ENCODE assay signal across 8 cellular contexts in genomic region chr15:75844629-75845390, GRCh38. TPM values are rescaled to one million over a fixed set of nuclear protein-coding genes. Genes with fewer than 3 reads are reported as not detected.
DNase-seq lines count a peak whose midpoint lies in the region; ATAC-seq and TF ChIP-seq lines count a peak whose summit lies in the region.

No MANE protein-coding gene starts in this region.

- H3K4me1 ChIP-seq in DND-41 (ENCODE audit: insufficient read depth, low read length) (peaks cover 48% of the 10 kb centered on the region), PC-9 (replicated peaks; ENCODE audit: insufficient read depth) (peaks cover 13% of the 10 kb centered on the region), neuronal stem cell (ENCODE audit: control insufficient read depth in 2 of 2, insufficient read depth in 1 of 2, low read depth in 1 of 2, low read length in 2 of 2) (peaks cover 7 to 9% of the 10 kb centered on the region in 2 donors)

- H3K4me3 ChIP-seq in DND-41 (ENCODE audit: low read depth in 1 of 2, low read length in 2 of 2) (peak overlapping the region; percentile 96 to 97), PC-9 (peak overlapping the region; percentile 83), neuronal stem cell (ENCODE audit: low read length in 2 of 2) (peak overlapping the region; percentile 88 to 90)

- H3K36me3 ChIP-seq in DND-41 (ENCODE audit: insufficient read depth, low read length) (peaks cover 9% of the 10 kb centered on the region), PC-9 (ENCODE audit: low read depth) (no peaks in the 10 kb centered on the region), neuronal stem cell (replicated peaks in 1 of 2; ENCODE audit: control insufficient read depth in 2 of 2, insufficient read depth in 2 of 2, low read length in 2 of 2) (peaks cover 0 to 24% of the 10 kb centered on the region in 2 donors)

- H3K4me1 Mint-ChIP-seq in effector memory CD8-positive, alpha-beta T cell (ENCODE audit: low read depth in 2 of 2) = peaks cover 31 to 56% of the 10 kb centered on the region in 2 donors

- H2BK5ac ChIP-seq in neuronal stem cell (ENCODE audit: low read length) = no peak overlapping the region

- H3K4ac ChIP-seq in neuronal stem cell (ENCODE audit: low read length) = no peak overlapping the region

- CTCF ChIA-PET in PC-9 (lab: Charles Lee) = no interaction called here

- no CpG with 5 or more reads among the region's 14 CpGs for WGBS in neuronal stem cell (ENCODE audit: extremely low coverage in 2 of 2, insufficient read length in 2 of 2, insufficient replicate concordance in 1 of 2), 2 donors

- no peaks in the 10 kb centered on the region for H3K9me3 ChIP-seq in DND-41 (ENCODE audit: insufficient read depth, low read length, severe bottlenecking)
- H3K9me3 ChIP-seq in PC-9 (ENCODE audit: insufficient read depth, low read depth) = no peaks in the 10 kb centered on the region
- no peaks in the 10 kb centered on the region for H3K9me3 ChIP-seq in neuronal stem cell (replicated peaks in 1 of 2; ENCODE audit: control insufficient read depth in 2 of 2, insufficient read depth in 1 of 2, low read depth in 1 of 2, low read length in 2 of 2)

- POLR2A ChIA-PET in PC-9 (lab: Charles Lee; ENCODE audit: unreplicated experiment) = no interaction called here

- peaks cover 17% of the 10 kb centered on the region for H3K27me3 ChIP-seq in DND-41 (ENCODE audit: insufficient read depth, low read length, poor library complexity)
- H3K27me3 ChIP-seq in PC-9 (ENCODE audit: insufficient read depth, low read depth) = no peaks in the 10 kb centered on the region
- H3K27me3 ChIP-seq in neuronal stem cell (ENCODE audit: control insufficient read depth in 3 of 3, insufficient read depth in 3 of 3, low read depth in 1 of 3, low read length in 3 of 3) = peaks cover 0 to 11% (median 4%) of the 10 kb centered on the region in 3 experiments

- H4K91ac ChIP-seq in neuronal stem cell (ENCODE audit: low read depth, low read length, poor library complexity) = no peak overlapping the region

- no peak overlapping the region for H2BK12ac ChIP-seq in neuronal stem cell (ENCODE audit: low read length)

- no peaks in the 10 kb centered on the region for H3K9me3 Mint-ChIP-seq in effector memory CD8-positive, alpha-beta T cell

- H4K8ac ChIP-seq in neuronal stem cell (ENCODE audit: low read depth, low read length) = no peak overlapping the region

- H3K4me2 ChIP-seq in DND-41 (ENCODE audit: insufficient read depth, low read length) = peak overlapping the region; percentile 97
- peak overlapping the region; percentile 97 for H3K4me2 ChIP-seq in PC-9
- peak overlapping the region; percentile 82 for H3K4me2 ChIP-seq in neuronal stem cell (ENCODE audit: insufficient read depth, low read length, poor library complexity, severe bottlenecking)

- H3K18ac ChIP-seq in neuronal stem cell (ENCODE audit: low read length) = no peak overlapping the region

- H3F3A ChIP-seq in PC-9 (ENCODE audit: insufficient read depth, low read depth) = peaks cover 8% of the 10 kb centered on the region; the same call in 1 of the 2 replicates

- H3K23ac ChIP-seq in neuronal stem cell (ENCODE audit: low read depth, low read length, poor library complexity) = no peak overlapping the region

- no peaks in the 10 kb centered on the region for H3K79me1 ChIP-seq in neuronal stem cell (ENCODE audit: low read depth, low read length)

- BruUV-seq in PC-9 (replicated peaks; lab: Mats Ljungman, UMichigan) = no TSS peak

- H2AFZ ChIP-seq in DND-41 (ENCODE audit: low read depth, low read length) = peak overlapping the region; percentile 55; the same call in 1 of the 2 replicates
- peak overlapping the region; percentile 93 for H2AFZ ChIP-seq in PC-9
- peak overlapping the region; percentile 96 for H2AFZ ChIP-seq in neuronal stem cell (ENCODE audit: low read length)

- H2BK15ac ChIP-seq in neuronal stem cell (ENCODE audit: low read length) = no peak overlapping the region

- DNase-seq in DND-41 = peak; percentile 20
- no peak for DNase-seq in PC-9
- no peak for DNase-seq in effector memory CD8-positive, alpha-beta T cell
- no peak for DNase-seq in neuronal stem cell (ENCODE audit: low spot score)
- no peak for DNase-seq in KG1 (lab: John Stamatoyannopoulos, UW)
- DNase-seq in NCI-H524 treated with DMSO at 0.1 percent for 48 hours (lab: John Stamatoyannopoulos, UW) = no peak

- H2BK120ac ChIP-seq in neuronal stem cell (ENCODE audit: low read depth, low read length) = no peak overlapping the region

- H3K27ac Mint-ChIP-seq in effector memory CD8-positive, alpha-beta T cell = peak overlapping the region; percentile 39 to 90

- peak overlapping the region; percentile 91 to 95 for H3K4me3 Mint-ChIP-seq in effector memory CD8-positive, alpha-beta T cell

- TF ChIP-seq CTCF in DND-41 (IDR thresholded peaks at IDR 0.05; ENCODE audit: borderline replicate concordance, extremely low read depth, low read length, poor library complexity, severe bottlenecking) = no peak
- no peak for TF ChIP-seq CTCF in PC-9 (conservative IDR thresholded peaks at IDR 0.05)

- H3K14ac ChIP-seq in neuronal stem cell (ENCODE audit: low read length) = no peak overlapping the region

- no peak overlapping the region for H2AK5ac ChIP-seq in neuronal stem cell (ENCODE audit: low read depth, low read length)

- H3K27ac ChIP-seq in DND-41 (ENCODE audit: low read length) = peak overlapping the region; percentile 37; the same call in 1 of the 2 replicates
- no peak overlapping the region for H3K27ac ChIP-seq in PC-9
- no peak overlapping the region for H3K27ac ChIP-seq in neuronal stem cell (replicated peaks; ENCODE audit: low read length)

- peaks cover 39% of the 10 kb centered on the region for H4K20me1 ChIP-seq in DND-41 (ENCODE audit: insufficient read depth, low read length)
- H4K20me1 ChIP-seq in PC-9 (ENCODE audit: insufficient read depth) = no peaks in the 10 kb centered on the region

- intact Hi-C loops in PC-9 (cut with micrococcal nuclease; ENCODE audit: unreplicated experiment) = no loop called here

- ATAC-seq in DND-41 (ENCODE audit: insufficient read depth, low read depth) (no peak), GM19324 (IDR thresholded peaks at IDR 0.05; ENCODE audit: low FRiP score, unreplicated experiment) (no peak), HG02840 (IDR thresholded peaks at IDR 0.05; ENCODE audit: low FRiP score, unreplicated experiment) (no peak)
- no peak for ATAC-seq in effector memory CD8-positive, alpha-beta T cell (replicated peaks)

- H3K27me3 Mint-ChIP-seq in effector memory CD8-positive, alpha-beta T cell = no peaks in the 10 kb centered on the region

- H3K9ac ChIP-seq in DND-41 (ENCODE audit: low read depth, low read length) = peak overlapping the region; percentile 75
- no peak overlapping the region for H3K9ac ChIP-seq in neuronal stem cell (ENCODE audit: low read depth, low read length, poor library complexity)

- H3K79me2 ChIP-seq in DND-41 (ENCODE audit: insufficient read depth, low read length) (peaks cover 58% of the 10 kb centered on the region), PC-9 (ENCODE audit: low read depth) (peaks cover 52% of the 10 kb centered on the region)

- peaks cover 12% of the 10 kb centered on the region for H3K36me3 Mint-ChIP-seq in effector memory CD8-positive, alpha-beta T cell (ENCODE audit: insufficient read depth)

- no peaks in the 10 kb centered on the region for H3K9me2 ChIP-seq in PC-9 (ENCODE audit: insufficient read depth)

RNA-seq across cellular contexts. Expression of gene UBE2Q2, which starts 1.6 kb away (rescaled TPM):
- 15.6 and 20.0 TPM in 2 replicates for total RNA-seq in PC-9 (2021)
- polyA plus RNA-seq in neuronal stem cell (2013, experiment 1 of 2) = 10.6 TPM
- 11.0 TPM for polyA plus RNA-seq in neuronal stem cell (2013, experiment 2 of 2)

RNA-seq across cellular contexts. Expression of gene FBXO22, which starts 58.9 kb away (rescaled TPM):
- total RNA-seq in PC-9 (2021) = 37.5 and 47.9 TPM in 2 replicates
- 43.3 TPM for polyA plus RNA-seq in neuronal stem cell (2013, experiment 1 of 2)
- polyA plus RNA-seq in neuronal stem cell (2013, experiment 2 of 2) = 42.6 TPM
